Comparison of ENCODE assay signal across 23 cellular contexts in the genomic region with DNA sequence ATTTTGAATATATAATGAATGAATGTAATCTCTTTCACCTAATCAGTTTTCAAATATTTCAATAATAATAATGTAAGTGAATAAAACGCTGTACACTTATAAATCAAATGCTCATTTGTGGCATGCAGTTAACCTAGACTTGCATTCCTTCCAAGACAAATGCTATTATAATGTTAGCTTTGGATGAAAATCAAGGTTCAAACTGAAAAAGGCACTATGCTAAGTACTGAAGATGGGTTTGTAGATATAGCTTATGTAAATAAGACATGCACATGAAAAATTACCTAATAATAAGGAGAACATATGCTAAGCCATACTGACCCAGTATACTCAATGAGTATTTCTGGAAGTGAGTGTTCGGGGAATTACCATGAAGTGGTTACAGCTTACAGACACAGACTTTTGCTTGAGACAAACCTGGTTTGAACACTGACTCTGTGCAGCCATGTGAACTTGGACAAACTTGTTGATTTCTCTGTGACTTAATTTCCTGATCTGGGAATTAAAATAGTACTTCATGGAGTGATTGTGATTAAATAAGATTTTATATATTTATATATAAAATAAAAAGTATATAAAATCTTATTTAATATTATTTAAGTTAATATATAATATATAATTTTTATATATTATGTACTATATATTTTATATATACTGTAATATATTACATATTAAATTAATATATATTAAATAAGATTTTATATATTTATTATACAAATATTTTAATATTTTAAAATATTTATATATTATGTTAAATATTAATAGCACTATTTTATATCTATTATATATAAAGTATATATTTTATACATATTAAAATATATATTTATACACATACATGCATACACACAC.
DNase-seq lines count a peak whose midpoint lies in the region; ATAC-seq, FAIRE-seq and TF ChIP-seq lines count a peak whose summit lies in the region.
"Had no signal": no experiment of that assay in that cellular context is flagged by ENCODE, and none has a peak within 500 bp of the region (broad histone marks: within the 10 kb centered on the region; RNA-seq: fewer than 3 reads in every experiment).

No MANE protein-coding gene starts in this region.

- FAIRE-seq in HepG2 (lab: Jason Lieb, UNC), result no peak
- FAIRE-seq: GM12892 had no signal

- H2AFZ ChIP-seq in HepG2 (ENCODE audit: low read length), result no peak overlapping the region

- peaks cover 0 to 4% (median 3%) of the 10 kb centered on the region in 4 donors for H3K4me1 ChIP-seq in liver (ENCODE audit: control insufficient read depth in 4 of 4, insufficient read depth in 4 of 4, low read length in 3 of 4)
- H3K4me1 ChIP-seq in HepG2 (ENCODE audit: insufficient read depth, low read length), result no peaks in the 10 kb centered on the region
- H3K4me1 ChIP-seq in adrenal gland (replicated peaks in 1 of 2), result no peaks in the 10 kb centered on the region
- H3K4me1 ChIP-seq: BLaER1 had no signal

- TF ChIP-seq EP300 in HepG2 (IDR thresholded peaks at IDR 0.05; ENCODE audit: low read depth in 2 of 2, low read length in 2 of 2) (no peak), HepG2 (CRISPR knock-in tag; IDR thresholded peaks at IDR 0.05; ENCODE audit: borderline replicate concordance) (no peak)

- H3K9me3 ChIP-seq in liver (ENCODE audit: control insufficient read depth in 4 of 4, low read length in 3 of 4), result peaks cover 0 to 2% (median 0%) of the 10 kb centered on the region in 4 donors
- H3K9me3 ChIP-seq in HepG2 (ENCODE audit: low read length), result peaks cover 12% of the 10 kb centered on the region; the same call in 1 of the 2 replicates
- H3K9me3 ChIP-seq in adrenal gland (replicated peaks in 1 of 3), result no peaks in the 10 kb centered on the region
- H3K9me3 ChIP-seq: BLaER1 had no signal

- no TSS peak for BruUV-seq in HepG2 (replicated peaks; lab: Mats Ljungman, UMichigan)

- no peaks in the 10 kb centered on the region for H4K20me1 ChIP-seq in HepG2 (ENCODE audit: insufficient read depth, low read length)
- H4K20me1 ChIP-seq: BLaER1 had no signal

- no peak for TF ChIP-seq POLR2A in HepG2 (IDR thresholded peaks at IDR 0.05; ENCODE audit: insufficient read depth in 1 of 2, low read depth in 2 of 2, low read length in 2 of 2)
- no peak for TF ChIP-seq POLR2A in adrenal gland (IDR thresholded peaks at IDR 0.05)

- CTCF ChIA-PET in HepG2 (lab: Yijun Ruan, JAX; ENCODE audit: low intra/inter-chr PET ratio, low total read pairs), result no interaction called here

- H3K36me3 ChIP-seq in liver (ENCODE audit: control insufficient read depth in 4 of 4, insufficient read depth in 3 of 4, low read depth in 1 of 4, low read length in 3 of 4) (no peaks in the 10 kb centered on the region), HepG2 (replicated peaks in 1 of 2; ENCODE audit: control insufficient read depth in 1 of 2, insufficient read depth in 2 of 2, low read length in 2 of 2) (no peaks in the 10 kb centered on the region), adrenal gland (replicated peaks in 1 of 2) (no peaks in the 10 kb centered on the region)
- H3K36me3 ChIP-seq: BLaER1 had no signal

- H3K9ac ChIP-seq in liver (ENCODE audit: low read depth in 1 of 2, low read length in 2 of 2) (no peak overlapping the region), HepG2 (ENCODE audit: insufficient read depth, low read depth, low read length) (no peak overlapping the region)
- H3K9ac ChIP-seq: BLaER1 had no signal

- in situ Hi-C loops in HepG2 (cut with HindIII; ENCODE audit: extremely low pct_ligation_motif_present, low pct_unique_long_range_greater_than_20kb), result no loop called here
- in situ Hi-C loops in astrocyte of the spinal cord (cut with HindIII; ENCODE audit: low sequenced_read_pairs), result no loop called here

- POLR2A ChIA-PET in HepG2 (lab: Yijun Ruan, JAX), result no interaction called here

- H3K4me3 ChIP-seq in liver (ENCODE audit: low read depth in 1 of 3, low read length in 3 of 3) (no peak overlapping the region), HepG2 (replicated peaks in 1 of 3; ENCODE audit: insufficient read depth in 1 of 3, low read depth in 2 of 3, low read length in 3 of 3) (no peak overlapping the region), astrocyte of the spinal cord (ENCODE audit: low read depth, low read length) (no peak overlapping the region), adrenal gland (no peak overlapping the region)
- H3K4me3 ChIP-seq: BLaER1 had no signal

- no peaks in the 10 kb centered on the region for H3K79me2 ChIP-seq in HepG2 (ENCODE audit: insufficient read depth, low read length)

- no peak for DNase-seq in HepG2 (ENCODE audit: low spot score)
- DNase-seq in NCI-H69 (lab: John Stamatoyannopoulos, UW), result peak; percentile 11
- DNase-seq in astrocyte of the spinal cord (ENCODE audit: low read depth, low spot score), result peak; percentile 6
- DNase-seq in adrenal gland, result no peak
- DNase-seq in NCI-H345 (lab: John Stamatoyannopoulos, UW), result no peak
- DNase-seq in NCI-H1048 (lab: John Stamatoyannopoulos, UW), result no peak
- DNase-seq: DMS 273 treated with DMSO at 0.1 percent for 48 hours; GF-D8; IMR-90; Karpas-422; MM.1S; NCI-H1105 treated with DMSO at 0.1 percent for 48 hours; NCI-H1694 treated with DMSO at 0.1 percent for 48 hours; NCI-H226; NCI-H526; NK-92 treated with Interleukin-12 subunit alpha and Interleukin-12 subunit beta, amount 100 ng/mL, for 24 hours; OCI-M1 had no signal

- TF ChIP-seq RAD21 in liver (IDR thresholded peaks at IDR 0.05) (no peak), HepG2 (CRISPR knock-in tag; IDR thresholded peaks at IDR 0.05) (no peak)

- no peak for ATAC-seq in HepG2
- no peak for ATAC-seq in GM21825 (IDR thresholded peaks at IDR 0.05; ENCODE audit: unreplicated experiment)
- ATAC-seq: HCT116 had no signal

- WGBS in liver, result 58% methylated on average over 2 of the region's 2 CpGs
- WGBS in HepG2 (ENCODE audit: low lambda C conversion rate), result 50% methylated on average over 2 of the region's 2 CpGs
- WGBS in adrenal gland, 4 donors, result 66 to 73% (median 69%) methylated on average over 2 of the region's 2 CpGs

- no peak overlapping the region for H3K4me2 ChIP-seq in HepG2 (ENCODE audit: low read depth, low read length)
- H3K4me2 ChIP-seq: BLaER1 had no signal

- intact Hi-C loops in HepG2 (cut with micrococcal nuclease; ENCODE audit: unreplicated experiment) (no loop called here), adrenal gland (cut with DNase I) (no loop called here)

- no peak for TF ChIP-seq CTCF in liver (IDR thresholded peaks at IDR 0.05; ENCODE audit: low read depth, low read length, missing input control)
- no peak for TF ChIP-seq CTCF in HepG2 (CRISPR knock-in tag; IDR thresholded peaks at IDR 0.05)
- no peak for TF ChIP-seq CTCF in astrocyte of the spinal cord (IDR thresholded peaks at IDR 0.05; ENCODE audit: low read depth, low read length)
- TF ChIP-seq CTCF in adrenal gland (IDR thresholded peaks at IDR 0.05), result no peak

- H3K27ac ChIP-seq in liver (ENCODE audit: low read depth in 1 of 2, low read length in 2 of 2) (no peak overlapping the region), HepG2 (ENCODE audit: extremely low read length, insufficient read depth, low read length) (no peak overlapping the region), adrenal gland (no peak overlapping the region)
- H3K27ac ChIP-seq: BLaER1, RWPE1 had no signal

- H3K27me3 ChIP-seq in liver (ENCODE audit: control insufficient read depth in 4 of 4, insufficient read depth in 4 of 4, low read length in 3 of 4), result no peaks in the 10 kb centered on the region
- no peaks in the 10 kb centered on the region for H3K27me3 ChIP-seq in HepG2 (ENCODE audit: control insufficient read depth in 1 of 2, insufficient read depth in 2 of 2, low read length in 2 of 2)
- no peaks in the 10 kb centered on the region for H3K27me3 ChIP-seq in adrenal gland
- H3K27me3 ChIP-seq: BLaER1 had no signal

TF ChIP-seq in liver, 16 proteins besides CTCF, POLR2A, EP300 and RAD21:
- TF ChIP-seq JUND (IDR thresholded peaks at IDR 0.05) (no peak), HNF4G (IDR thresholded peaks at IDR 0.05) (no peak), FOXA2 (IDR thresholded peaks at IDR 0.05) (peak; percentile 7)
- TF ChIP-seq, protein P1, sequence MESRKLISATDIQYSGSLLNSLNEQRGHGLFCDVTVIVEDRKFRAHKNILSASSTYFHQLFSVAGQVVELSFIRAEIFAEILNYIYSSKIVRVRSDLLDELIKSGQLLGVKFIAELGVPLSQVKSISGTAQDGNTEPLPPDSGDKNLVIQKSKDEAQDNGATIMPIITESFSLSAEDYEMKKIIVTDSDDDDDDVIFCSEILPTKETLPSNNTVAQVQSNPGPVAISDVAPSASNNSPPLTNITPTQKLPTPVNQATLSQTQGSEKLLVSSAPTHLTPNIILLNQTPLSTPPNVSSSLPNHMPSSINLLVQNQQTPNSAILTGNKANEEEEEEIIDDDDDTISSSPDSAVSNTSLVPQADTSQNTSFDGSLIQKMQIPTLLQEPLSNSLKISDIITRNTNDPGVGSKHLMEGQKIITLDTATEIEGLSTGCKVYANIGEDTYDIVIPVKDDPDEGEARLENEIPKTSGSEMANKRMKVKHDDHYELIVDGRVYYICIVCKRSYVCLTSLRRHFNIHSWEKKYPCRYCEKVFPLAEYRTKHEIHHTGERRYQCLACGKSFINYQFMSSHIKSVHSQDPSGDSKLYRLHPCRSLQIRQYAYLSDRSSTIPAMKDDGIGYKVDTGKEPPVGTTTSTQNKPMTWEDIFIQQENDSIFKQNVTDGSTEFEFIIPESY (IDR thresholded peaks at IDR 0.05), result no peak

TF ChIP-seq in HepG2, 621 proteins besides CTCF, POLR2A, EP300 and RAD21 (continues in another document):
- no peak for TF ChIP-seq YEATS2 (CRISPR knock-in tag; IDR thresholded peaks at IDR 0.05; ENCODE audit: borderline replicate concordance)
- TF ChIP-seq CBFB (CRISPR knock-in tag; IDR thresholded peaks at IDR 0.05), result no peak
- no peak for TF ChIP-seq ZMYM4 (CRISPR knock-in tag; IDR thresholded peaks at IDR 0.05)
- no peak for TF ChIP-seq TGIF2 (CRISPR knock-in tag; IDR thresholded peaks at IDR 0.05)
- TF ChIP-seq, protein P2, sequence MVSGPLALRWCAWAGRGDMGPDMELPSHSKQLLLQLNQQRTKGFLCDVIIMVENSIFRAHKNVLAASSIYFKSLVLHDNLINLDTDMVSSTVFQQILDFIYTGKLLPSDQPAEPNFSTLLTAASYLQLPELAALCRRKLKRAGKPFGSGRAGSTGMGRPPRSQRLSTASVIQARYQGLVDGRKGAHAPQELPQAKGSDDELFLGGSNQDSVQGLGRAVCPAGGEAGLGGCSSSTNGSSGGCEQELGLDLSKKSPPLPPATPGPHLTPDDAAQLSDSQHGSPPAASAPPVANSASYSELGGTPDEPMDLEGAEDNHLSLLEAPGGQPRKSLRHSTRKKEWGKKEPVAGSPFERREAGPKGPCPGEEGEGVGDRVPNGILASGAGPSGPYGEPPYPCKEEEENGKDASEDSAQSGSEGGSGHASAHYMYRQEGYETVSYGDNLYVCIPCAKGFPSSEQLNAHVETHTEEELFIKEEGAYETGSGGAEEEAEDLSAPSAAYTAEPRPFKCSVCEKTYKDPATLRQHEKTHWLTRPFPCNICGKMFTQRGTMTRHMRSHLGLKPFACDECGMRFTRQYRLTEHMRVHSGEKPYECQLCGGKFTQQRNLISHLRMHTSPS (CRISPR knock-in tag; IDR thresholded peaks at IDR 0.05; ENCODE audit: low read depth), result no peak

Comparison
In these comparisons a context has a peak if more than half of its experiments do, and no peak if none do; other contexts are left out.
1. DNase-seq: peak in NCI-H69 (single experiment) and astrocyte of the spinal cord (single experiment); none in HepG2 (single experiment), adrenal gland (0 of 7), NCI-H345 (single experiment) and NCI-H1048 (single experiment).